In genomic region chr3:37986479-37987314, GRCh38 we compare ENCODE assay signal across 11 cellular contexts. TPM values are rescaled to one million over a fixed set of nuclear protein-coding genes. Genes with fewer than 3 reads are reported as not detected.
DNase-seq lines count a peak whose midpoint lies in the region; ATAC-seq and TF ChIP-seq lines count a peak whose summit lies in the region.
"Had no signal": no experiment of that assay in that cellular context is flagged by ENCODE, and none has a peak within 500 bp of the region (broad histone marks: within the 10 kb centered on the region; RNA-seq: fewer than 3 reads in every experiment).

No MANE protein-coding gene starts in this region.

- no peaks in the 10 kb centered on the region for H3K79me2 ChIP-seq in mesendoderm (ENCODE audit: control insufficient read depth, insufficient read depth, low read length)

- no peak overlapping the region for H3K56ac ChIP-seq in mesendoderm (ENCODE audit: low read length)

- no peak overlapping the region for H3K9ac ChIP-seq in mesendoderm (ENCODE audit: low read length)

- H3K4ac ChIP-seq in mesendoderm (ENCODE audit: low read depth, low read length), result no peak overlapping the region

- peak; percentile 26 for ATAC-seq in WTC11
- ATAC-seq: activated CD8-positive, alpha-beta T cell treated with anti-CD3 and anti-CD28 coated beads for 36 hours had no signal

- H2BK120ac ChIP-seq in mesendoderm (ENCODE audit: low read depth, low read length), result no peak overlapping the region

- H3K79me1 ChIP-seq in mesendoderm (ENCODE audit: low read length), result no peaks in the 10 kb centered on the region

- no peaks in the 10 kb centered on the region for H3K36me3 Mint-ChIP-seq in WTC11

- peak; percentile 64 for DNase-seq in DMS53 (lab: John Stamatoyannopoulos, UW)
- DNase-seq in WTC11 (ENCODE audit: low spot score), result no peak
- peak; percentile 63 for DNase-seq in mesendoderm
- no peak for DNase-seq in kidney tubule cell (ENCODE audit: low spot score)
- DNase-seq in glomerular visceral epithelial cell (ENCODE audit: extremely low spot score), result no peak
- DNase-seq in GM20000 (ENCODE audit: low spot score), result no peak
- DNase-seq in posterior vena cava (ENCODE audit: low spot score), result no peak
- DNase-seq: activated CD8-positive, alpha-beta T cell treated with anti-CD3 and anti-CD28 coated beads for 36 hours; T-helper 1 cell had no signal

- no peaks in the 10 kb centered on the region for H3K4me1 ChIP-seq in mesendoderm (ENCODE audit: control insufficient read depth, low read depth, low read length)

- no peak; the same call in 1 of the 2 replicates for TF ChIP-seq CTCF in 22Rv1 (IDR thresholded peaks at IDR 0.05)
- no peak for TF ChIP-seq CTCF in WTC11 (IDR thresholded peaks at IDR 0.05)
- no peak for TF ChIP-seq CTCF in GM20000 (IDR thresholded peaks at IDR 0.05; ENCODE audit: extremely low read depth, missing control alignments)

- H2BK15ac ChIP-seq in mesendoderm (replicated peaks; ENCODE audit: low read depth), result no peak overlapping the region

- no peak overlapping the region for H3K4me3 Mint-ChIP-seq in WTC11
- H3K4me3 Mint-ChIP-seq: activated CD8-positive, alpha-beta T cell treated with anti-CD3 and anti-CD28 coated beads for 36 hours; CD14-positive monocyte had no signal

- no peaks in the 10 kb centered on the region for H3K9me3 Mint-ChIP-seq in WTC11
- H3K9me3 Mint-ChIP-seq: activated CD8-positive, alpha-beta T cell treated with anti-CD3 and anti-CD28 coated beads for 36 hours; CD14-positive monocyte had no signal

- no peak overlapping the region for H4K5ac ChIP-seq in mesendoderm (ENCODE audit: low read length)

- no peak overlapping the region for H4K8ac ChIP-seq in mesendoderm (ENCODE audit: low read depth, low read length)

- H3K23ac ChIP-seq in mesendoderm (ENCODE audit: low read length), result no peak overlapping the region

- H3K18ac ChIP-seq in mesendoderm (ENCODE audit: low read length), result no peak overlapping the region

- no peak overlapping the region for H3K4me3 ChIP-seq in mesendoderm (ENCODE audit: low read length)

- H3K27me3 ChIP-seq in mesendoderm (ENCODE audit: insufficient read depth, low read length, poor library complexity), result no peaks in the 10 kb centered on the region

- no peak overlapping the region for H2AK5ac ChIP-seq in mesendoderm (ENCODE audit: low read length)

- no peak overlapping the region for H3K4me2 ChIP-seq in mesendoderm (ENCODE audit: low read length)

- POLR2A ChIA-PET in WTC11 (lab: Charles Lee), result no interaction called here

- CTCF ChIA-PET in WTC11 (lab: Charles Lee), result interaction anchor here (0.7 to 6.0 kb wide), 11 partner anchors 10 to 386 kb away, joined by 3 to 61 read pairs (median 6); no protein-coding TSS in a partner anchor

- peaks cover 13% of the 10 kb centered on the region for H3K4me1 Mint-ChIP-seq in WTC11

- H3K27me3 Mint-ChIP-seq in WTC11 (ENCODE audit: low read depth), result no peaks in the 10 kb centered on the region; the same call in 1 of the 2 replicates
- H3K27me3 Mint-ChIP-seq: activated CD8-positive, alpha-beta T cell treated with anti-CD3 and anti-CD28 coated beads for 36 hours had no signal

- no peak overlapping the region for H3K27ac Mint-ChIP-seq in WTC11
- H3K27ac Mint-ChIP-seq: activated CD8-positive, alpha-beta T cell treated with anti-CD3 and anti-CD28 coated beads for 36 hours had no signal

- H3K36me3 ChIP-seq in mesendoderm (ENCODE audit: control insufficient read depth, insufficient read depth, low read length), result no peaks in the 10 kb centered on the region

- WGBS in mesendoderm (ENCODE audit: extremely low coverage, insufficient coverage, low lambda C conversion rate), result no CpG with 5 or more reads among the region's 12 CpGs

- intact Hi-C loops in posterior vena cava (cut with DNase I), result no loop called here

- H3K27ac ChIP-seq in 22Rv1 (peak overlapping the region; percentile 63), mesendoderm (ENCODE audit: low read depth, low read length) (no peak overlapping the region)

- H2BK5ac ChIP-seq in mesendoderm (ENCODE audit: low read length), result no peak overlapping the region

TF ChIP-seq in WTC11, 78 proteins besides CTCF, POLR2A, EP300 and RAD21:
- TF ChIP-seq GABPB1 (CRISPR knock-in tag; IDR thresholded peaks at IDR 0.05) (peak; percentile 20; the same call in 1 of the 2 replicates), ATF1 (CRISPR knock-in tag; IDR thresholded peaks at IDR 0.05) (no peak)

RNA-seq across cellular contexts. Expression of gene VILL, which starts 3.9 kb away (rescaled TPM):
- total RNA-seq in WTC11 (2021) (4.7 to 5.9 TPM (median 4.7 TPM) in 3 replicates), posterior vena cava (1 to 10 TPM; 3.4 to 5.9 TPM)
- polyA plus RNA-seq in mesendoderm (2013, experiment 1 of 2), result 1.9 TPM
- 2.2 TPM for polyA plus RNA-seq in mesendoderm (2013, experiment 2 of 2)

RNA-seq across cellular contexts. Expression of gene PLCD1, which starts 42.7 kb away (rescaled TPM):
- total RNA-seq in WTC11 (2021), result 29.9 to 33.3 TPM (median 32.6 TPM) in 3 replicates
- polyA plus RNA-seq in mesendoderm (2013, experiment 1 of 2), result 6.8 TPM
- polyA plus RNA-seq in mesendoderm (2013, experiment 2 of 2), result 6.6 TPM
- total RNA-seq in posterior vena cava, result 10 to 100 TPM; 32.5 to 40.9 TPM

RNA-seq across cellular contexts. Expression of gene DLEC1, which starts 52.3 kb away (rescaled TPM):
- total RNA-seq in WTC11 (2021) (0.81 to 1.4 TPM (median 1.1 TPM) in 3 replicates), posterior vena cava (under 1 TPM; 0.14 to 0.51 TPM)
- 0.28 TPM for polyA plus RNA-seq in mesendoderm (2013, experiment 1 of 2)
- polyA plus RNA-seq in mesendoderm (2013, experiment 2 of 2), result 0.25 TPM

Comparison
In these comparisons a context has a peak if more than half of its experiments do, and no peak if none do; other contexts are left out.
1. DNase-seq: peak in DMS53 (single experiment) and mesendoderm (single experiment); none in WTC11 (single experiment), kidney tubule cell (single experiment), glomerular visceral epithelial cell (single experiment), GM20000 (single experiment) and posterior vena cava (single experiment).